In the genomic region with DNA sequence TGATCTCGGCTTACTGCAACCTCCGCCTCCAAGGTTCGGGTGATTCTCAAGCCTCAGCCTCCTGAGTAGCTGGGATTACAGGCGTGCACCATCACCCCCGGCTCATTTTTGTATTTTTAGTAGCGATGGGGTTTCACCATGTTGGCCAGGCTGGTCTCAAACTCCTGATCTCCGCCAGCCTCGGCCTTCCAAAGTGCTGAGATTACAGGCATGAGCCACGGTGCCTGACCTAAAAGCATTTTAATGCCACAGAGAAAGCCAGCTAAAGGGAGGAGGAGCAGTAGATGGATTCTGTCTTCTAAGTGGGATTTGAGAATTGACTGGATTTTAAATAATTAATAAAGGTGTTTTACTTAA, we compare ENCODE assay signal across 1 cellular context.
TF ChIP-seq lines count a peak whose summit lies in the region.

No MANE protein-coding gene starts in this region.

TF ChIP-seq in HepG2, 621 proteins besides CTCF, POLR2A, EP300 and RAD21:
- TF ChIP-seq, protein P1, sequence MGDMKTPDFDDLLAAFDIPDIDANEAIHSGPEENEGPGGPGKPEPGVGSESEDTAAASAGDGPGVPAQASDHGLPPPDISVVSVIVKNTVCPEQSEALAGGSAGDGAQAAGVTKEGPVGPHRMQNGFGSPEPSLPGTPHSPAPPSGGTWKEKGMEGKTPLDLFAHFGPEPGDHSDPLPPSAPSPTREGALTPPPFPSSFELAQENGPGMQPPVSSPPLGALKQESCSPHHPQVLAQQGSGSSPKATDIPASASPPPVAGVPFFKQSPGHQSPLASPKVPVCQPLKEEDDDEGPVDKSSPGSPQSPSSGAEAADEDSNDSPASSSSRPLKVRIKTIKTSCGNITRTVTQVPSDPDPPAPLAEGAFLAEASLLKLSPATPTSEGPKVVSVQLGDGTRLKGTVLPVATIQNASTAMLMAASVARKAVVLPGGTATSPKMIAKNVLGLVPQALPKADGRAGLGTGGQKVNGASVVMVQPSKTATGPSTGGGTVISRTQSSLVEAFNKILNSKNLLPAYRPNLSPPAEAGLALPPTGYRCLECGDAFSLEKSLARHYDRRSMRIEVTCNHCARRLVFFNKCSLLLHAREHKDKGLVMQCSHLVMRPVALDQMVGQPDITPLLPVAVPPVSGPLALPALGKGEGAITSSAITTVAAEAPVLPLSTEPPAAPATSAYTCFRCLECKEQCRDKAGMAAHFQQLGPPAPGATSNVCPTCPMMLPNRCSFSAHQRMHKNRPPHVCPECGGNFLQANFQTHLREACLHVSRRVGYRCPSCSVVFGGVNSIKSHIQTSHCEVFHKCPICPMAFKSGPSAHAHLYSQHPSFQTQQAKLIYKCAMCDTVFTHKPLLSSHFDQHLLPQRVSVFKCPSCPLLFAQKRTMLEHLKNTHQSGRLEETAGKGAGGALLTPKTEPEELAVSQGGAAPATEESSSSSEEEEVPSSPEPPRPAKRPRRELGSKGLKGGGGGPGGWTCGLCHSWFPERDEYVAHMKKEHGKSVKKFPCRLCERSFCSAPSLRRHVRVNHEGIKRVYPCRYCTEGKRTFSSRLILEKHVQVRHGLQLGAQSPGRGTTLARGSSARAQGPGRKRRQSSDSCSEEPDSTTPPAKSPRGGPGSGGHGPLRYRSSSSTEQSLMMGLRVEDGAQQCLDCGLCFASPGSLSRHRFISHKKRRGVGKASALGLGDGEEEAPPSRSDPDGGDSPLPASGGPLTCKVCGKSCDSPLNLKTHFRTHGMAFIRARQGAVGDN (CRISPR knock-in tag; IDR thresholded peaks at IDR 0.05): peak; percentile 37
